Comparison of ENCODE assay signal across 25 cellular contexts in the genomic region with DNA sequence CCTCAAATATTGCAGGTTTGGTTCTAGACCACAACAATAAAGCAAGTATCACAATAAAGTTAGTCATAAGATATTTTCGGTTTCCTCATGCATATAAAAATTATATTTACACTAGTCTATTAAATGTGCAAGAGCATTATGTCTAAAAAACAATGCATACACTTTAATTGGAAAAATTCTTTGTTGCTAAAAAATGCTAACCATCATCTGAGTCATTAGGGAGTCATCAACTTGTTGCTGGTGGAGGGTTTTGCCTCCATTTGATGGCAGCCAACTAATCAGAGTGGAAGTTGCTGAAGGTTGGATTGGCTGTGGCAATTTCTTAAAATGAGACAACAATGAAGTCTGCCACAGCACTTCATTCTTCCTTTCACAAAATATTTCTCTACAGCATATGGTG.
DNase-seq lines count a peak whose midpoint lies in the region; ATAC-seq, FAIRE-seq and TF ChIP-seq lines count a peak whose summit lies in the region.
"Had no signal": no experiment of that assay in that cellular context is flagged by ENCODE, and none has a peak within 500 bp of the region (broad histone marks: within the 10 kb centered on the region; RNA-seq: fewer than 3 reads in every experiment).

No MANE protein-coding gene starts in this region.

- H3K27ac ChIP-seq in SK-N-SH (ENCODE audit: low read depth in 2 of 2, low read length in 1 of 2): no peak overlapping the region
- no peak overlapping the region for H3K27ac ChIP-seq in fibroblast of lung (ENCODE audit: insufficient read depth, low read length)
- H3K27ac ChIP-seq: 22Rv1, C4-2B, HL-60 had no signal

- no peak for TF ChIP-seq RAD21 in SK-N-SH (IDR thresholded peaks at IDR 0.05; ENCODE audit: low read length)

- H3K27me3 ChIP-seq in SK-N-SH (ENCODE audit: insufficient read depth): no peaks in the 10 kb centered on the region
- H3K27me3 ChIP-seq in fibroblast of lung (ENCODE audit: control insufficient read depth, insufficient read depth, low read length): no peaks in the 10 kb centered on the region

- DNase-seq in SK-N-SH (no peak), RCC 7860 (ENCODE audit: low spot score) (peak; percentile 29), fibroblast of lung (ENCODE audit: low read depth in 2 of 2) (peak; percentile 29 to 86), NCI-H187 (lab: John Stamatoyannopoulos, UW) (no peak), DMS53 treated with DMSO at 0.1 percent for 48 hours (lab: John Stamatoyannopoulos, UW; ENCODE audit: unreplicated experiment) (no peak), iPS-NIHi11 (ENCODE audit: low spot score) (no peak)
- no peak for DNase-seq in activated CD4-positive, alpha-beta T cell treated with anti-CD3 and anti-CD28 coated beads for 48 hours
- DNase-seq: activated CD4-positive, alpha-beta T cell treated with anti-CD3 and anti-CD28 coated beads for 4 hours; activated gamma-delta T cell; amygdala; effector memory CD8-positive, alpha-beta T cell; GDM1; left colon; NCI-H2029 treated with DMSO at 0.1 percent for 48 hours; NCI-H446 treated with DMSO at 0.1 percent for 48 hours; NK-92 treated with Interleukin-12 subunit alpha and Interleukin-12 subunit beta, amount 100 ng/mL, for 24 hours; trophoblast cell had no signal

- H3K79me2 ChIP-seq in SK-N-SH (ENCODE audit: insufficient read depth) (no peaks in the 10 kb centered on the region), fibroblast of lung (ENCODE audit: control insufficient read depth, insufficient read depth, low read length) (no peaks in the 10 kb centered on the region)

- no peak for TF ChIP-seq EP300 in SK-N-SH (IDR thresholded peaks at IDR 0.05; ENCODE audit: borderline replicate concordance in 1 of 2, low read depth in 1 of 2, low read length in 1 of 2)

- FAIRE-seq in RCC 7860 (lab: Jason Lieb, UNC): peak; percentile 22
- FAIRE-seq: GM12891, K562, TTC549 had no signal

- no peaks in the 10 kb centered on the region for H3K9me2 ChIP-seq in SK-N-SH

- H3K9me3 ChIP-seq in SK-N-SH (no peaks in the 10 kb centered on the region), fibroblast of lung (ENCODE audit: control insufficient read depth, insufficient read depth, low read depth, low read length) (no peaks in the 10 kb centered on the region)
- H3K9me3 ChIP-seq: HAP-1 had no signal

- H4K20me1 ChIP-seq in SK-N-SH (ENCODE audit: insufficient read depth) (no peaks in the 10 kb centered on the region), fibroblast of lung (ENCODE audit: control insufficient read depth, extremely low read depth, insufficient read depth, low read length) (no peaks in the 10 kb centered on the region)

- 57% methylated on average over 1 of the region's 1 CpG for WGBS in SK-N-SH (ENCODE audit: low lambda C conversion rate)

- ATAC-seq in SK-N-SH treated with all-trans-retinoic acid at 6 μM for 48 hours: no peak; the same call in 2 of the 3 replicates
- ATAC-seq: effector memory CD8-positive, alpha-beta T cell; K562; left colon had no signal

- H3K4me2 ChIP-seq in SK-N-SH: no peak overlapping the region
- H3K4me2 ChIP-seq in fibroblast of lung (ENCODE audit: extremely low read depth, insufficient read depth, low read length): peak overlapping the region; percentile 41

- H3K9ac ChIP-seq in SK-N-SH: no peak overlapping the region
- H3K9ac ChIP-seq in fibroblast of lung (ENCODE audit: insufficient read depth, low read length): no peak overlapping the region

- TF ChIP-seq CTCF in SK-N-SH (IDR thresholded peaks at IDR 0.05) (no peak), fibroblast of lung (conservative IDR thresholded peaks at IDR 0.05 in 1 of 2, IDR thresholded peaks at IDR 0.05 in 1 of 2; ENCODE audit: low read depth in 1 of 2, low read length in 2 of 2) (no peak)

- H3K4me3 ChIP-seq in SK-N-SH (ENCODE audit: low read depth in 2 of 2, low read length in 1 of 2) (no peak overlapping the region), fibroblast of lung (replicated peaks in 1 of 4; ENCODE audit: control extremely low read depth in 1 of 4, insufficient read depth in 1 of 4, low read depth in 3 of 4, low read length in 4 of 4) (no peak overlapping the region)
- H3K4me3 ChIP-seq: HAP-1, K562 had no signal

- CTCF ChIA-PET in SK-N-SH (lab: Yijun Ruan, JAX): no interaction called here

- H2AFZ ChIP-seq in SK-N-SH (ENCODE audit: low read depth): no peak overlapping the region
- H2AFZ ChIP-seq in fibroblast of lung (ENCODE audit: low read length): no peak overlapping the region

- H3F3A ChIP-seq in SK-N-SH (replicated peaks; ENCODE audit: insufficient read depth): peaks cover 5% of the 10 kb centered on the region

- H3K36me3 ChIP-seq in SK-N-SH (replicated peaks in 1 of 2; ENCODE audit: control insufficient read depth in 1 of 2, insufficient read depth in 2 of 2, low read length in 1 of 2) (no peaks in the 10 kb centered on the region), fibroblast of lung (ENCODE audit: control insufficient read depth, insufficient read depth, low read length) (no peaks in the 10 kb centered on the region)
- H3K36me3 ChIP-seq: HAP-1 had no signal

- H3K4me1 ChIP-seq in SK-N-SH (ENCODE audit: control insufficient read depth in 1 of 2, insufficient read depth in 2 of 2, low read depth in 1 of 2, low read length in 1 of 2) (no peaks in the 10 kb centered on the region; a peak in 1 of 4 replicates), fibroblast of lung (ENCODE audit: control insufficient read depth, extremely low read depth, insufficient read depth, low read length) (peaks cover 5% of the 10 kb centered on the region)
- H3K4me1 ChIP-seq: HAP-1 had no signal

- POLR2A ChIA-PET in SK-N-SH (lab: Yijun Ruan, JAX): no interaction called here

TF ChIP-seq in SK-N-SH, 30 proteins besides CTCF, POLR2A, EP300 and RAD21:
- no peak for TF ChIP-seq GABPA (IDR thresholded peaks at IDR 0.05; ENCODE audit: low read depth)
- TF ChIP-seq MEF2A (IDR thresholded peaks at IDR 0.05; ENCODE audit: borderline replicate concordance, low read depth): no peak
- 0 out of 2 replicates have a peak, but pooled peaks have one; percentile 43 for TF ChIP-seq FOSL2 (IDR thresholded peaks at IDR 0.05; ENCODE audit: borderline replicate concordance, low read depth)
- no peak for TF ChIP-seq TEAD4 (IDR thresholded peaks at IDR 0.05; ENCODE audit: borderline replicate concordance, insufficient read depth)
- TF ChIP-seq, protein P1, sequence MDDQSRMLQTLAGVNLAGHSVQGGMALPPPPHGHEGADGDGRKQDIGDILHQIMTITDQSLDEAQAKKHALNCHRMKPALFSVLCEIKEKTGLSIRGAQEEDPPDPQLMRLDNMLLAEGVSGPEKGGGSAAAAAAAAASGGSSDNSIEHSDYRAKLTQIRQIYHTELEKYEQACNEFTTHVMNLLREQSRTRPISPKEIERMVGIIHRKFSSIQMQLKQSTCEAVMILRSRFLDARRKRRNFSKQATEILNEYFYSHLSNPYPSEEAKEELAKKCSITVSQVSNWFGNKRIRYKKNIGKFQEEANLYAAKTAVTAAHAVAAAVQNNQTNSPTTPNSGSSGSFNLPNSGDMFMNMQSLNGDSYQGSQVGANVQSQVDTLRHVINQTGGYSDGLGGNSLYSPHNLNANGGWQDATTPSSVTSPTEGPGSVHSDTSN (IDR thresholded peaks at IDR 0.05): 0 out of 2 replicates have a peak, but pooled peaks have one; percentile 25

TF ChIP-seq in SK-N-SH treated with all-trans-retinoic acid at 6 μM for 48 hours, 23 proteins besides CTCF, POLR2A, EP300 and RAD21:
- TF ChIP-seq TCF4 (CRISPR knock-in tag; IDR thresholded peaks at IDR 0.05; ENCODE audit: borderline replicate concordance) (no peak), ZFP30 (CRISPR knock-in tag; IDR thresholded peaks at IDR 0.05) (no peak), BACH2 (CRISPR knock-in tag; IDR thresholded peaks at IDR 0.05; ENCODE audit: borderline replicate concordance) (no peak), SNAI2 (CRISPR knock-in tag; IDR thresholded peaks at IDR 0.05) (no peak), PPARA (CRISPR knock-in tag; IDR thresholded peaks at IDR 0.05; ENCODE audit: borderline replicate concordance) (no peak), GLIS3 (CRISPR knock-in tag; IDR thresholded peaks at IDR 0.05) (no peak), ZNF8 (CRISPR knock-in tag; IDR thresholded peaks at IDR 0.05) (no peak), ESRRG (CRISPR knock-in tag; IDR thresholded peaks at IDR 0.05) (no peak), ARNTL (CRISPR knock-in tag; IDR thresholded peaks at IDR 0.05; ENCODE audit: borderline replicate concordance, low read depth) (no peak), ISL1 (CRISPR knock-in tag; IDR thresholded peaks at IDR 0.05) (no peak), CSDC2 (CRISPR knock-in tag; IDR thresholded peaks at IDR 0.05) (no peak)
- TF ChIP-seq, protein P2, sequence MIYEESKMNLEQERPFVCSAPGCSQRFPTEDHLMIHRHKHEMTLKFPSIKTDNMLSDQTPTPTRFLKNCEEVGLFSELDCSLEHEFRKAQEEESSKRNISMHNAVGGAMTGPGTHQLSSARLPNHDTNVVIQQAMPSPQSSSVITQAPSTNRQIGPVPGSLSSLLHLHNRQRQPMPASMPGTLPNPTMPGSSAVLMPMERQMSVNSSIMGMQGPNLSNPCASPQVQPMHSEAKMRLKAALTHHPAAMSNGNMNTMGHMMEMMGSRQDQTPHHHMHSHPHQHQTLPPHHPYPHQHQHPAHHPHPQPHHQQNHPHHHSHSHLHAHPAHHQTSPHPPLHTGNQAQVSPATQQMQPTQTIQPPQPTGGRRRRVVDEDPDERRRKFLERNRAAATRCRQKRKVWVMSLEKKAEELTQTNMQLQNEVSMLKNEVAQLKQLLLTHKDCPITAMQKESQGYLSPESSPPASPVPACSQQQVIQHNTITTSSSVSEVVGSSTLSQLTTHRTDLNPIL (CRISPR knock-in tag; IDR thresholded peaks at IDR 0.05; ENCODE audit: low read depth): no peak
TF ChIP-seq in SK-N-SH treated with all-trans-retinoic acid at 6 μM for 48 hours: peak in this region for 0.

Comparison
In these comparisons a context has a peak if more than half of its experiments do, and no peak if none do; other contexts are left out.
1. DNase-seq: peak in RCC 7860 (single experiment) and fibroblast of lung (2 of 2); none in SK-N-SH (single experiment), NCI-H187 (0 of 2), DMS53 treated with DMSO at 0.1 percent for 48 hours (single experiment), iPS-NIHi11 (single experiment) and activated CD4-positive, alpha-beta T cell treated with anti-CD3 and anti-CD28 coated beads for 48 hours (single experiment).